In the genomic region with DNA sequence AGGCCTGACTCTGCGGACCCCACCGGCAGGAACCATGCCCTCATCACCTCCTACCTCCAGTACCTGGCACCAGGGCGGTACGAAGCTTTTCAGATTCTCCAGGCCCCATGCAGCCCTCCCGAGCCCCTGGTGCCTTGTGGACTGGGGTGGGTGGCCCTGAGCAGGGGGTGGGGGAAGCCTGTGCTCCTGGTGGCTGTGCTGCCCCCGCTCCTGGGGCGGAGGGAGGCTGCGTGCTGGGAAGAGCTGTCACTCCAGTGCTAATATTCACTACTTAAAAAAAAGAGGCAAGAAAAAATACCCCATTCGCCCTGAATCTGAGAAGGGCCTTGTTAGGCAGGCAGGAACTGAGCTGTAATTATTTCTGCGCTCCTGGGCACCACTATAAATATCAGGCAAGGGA, we compare ENCODE assay signal across 27 cellular contexts.
"Had no signal": no experiment of that assay in that cellular context is flagged by ENCODE, and none has a peak within 500 bp of the region (broad histone marks: within the 10 kb centered on the region; RNA-seq: fewer than 3 reads in every experiment).

No MANE protein-coding gene starts in this region.

- H3K4me2 ChIP-seq: hepatocyte had no signal

- H3K79me2 ChIP-seq: hepatocyte had no signal

- H3K9me3 ChIP-seq: colonic mucosa, esophagus squamous epithelium, gastrocnemius medialis, heart left ventricle, left lung, lower lobe of right lung had no signal

- H3K4me1 ChIP-seq: colonic mucosa, gastrocnemius medialis, lower lobe of right lung had no signal

- H2AFZ ChIP-seq: hepatocyte had no signal

- H3K4me3 Mint-ChIP-seq: dendritic cell treated with granulocyte-macrophage colony-stimulating factor and Interleukin-4, amounts not matched to agents 40 ng/mL and 50 ng/mL, for 4 days; effector memory CD8-positive, alpha-beta T cell; endodermal cell; immature natural killer cell; mesothelial cell of epicardium had no signal

- H3K36me3 ChIP-seq: colonic mucosa, esophagus squamous epithelium, gastrocnemius medialis, heart left ventricle, left lung, lower lobe of right lung had no signal

- ATAC-seq: effector memory CD8-positive, alpha-beta T cell; esophagus mucosa; gastrocnemius medialis; heart left ventricle; left lung; left ventricle myocardium superior; lower lobe of right lung had no signal

- DNase-seq: colonic mucosa; cortex of kidney; effector CD8-positive, alpha-beta T cell; effector memory CD8-positive, alpha-beta T cell; endodermal cell; erythroblast; esophagus squamous epithelium; foreskin fibroblast; foreskin melanocyte; gastrocnemius medialis; glutamatergic neuron; heart left ventricle; hypothalamus; immature natural killer cell; islet precursor cell; kidney; kidney glomerular epithelial cell; left ventricle myocardium superior; lower lobe of right lung; mesenchymal stem cell had no signal

- H3K27ac Mint-ChIP-seq: dendritic cell treated with granulocyte-macrophage colony-stimulating factor and Interleukin-4, amounts not matched to agents 40 ng/mL and 50 ng/mL, for 4 days; effector memory CD8-positive, alpha-beta T cell; endodermal cell; immature natural killer cell; mesothelial cell of epicardium had no signal

- H3K27ac ChIP-seq: colonic mucosa, epithelial cell of prostate, esophagus squamous epithelium, gastrocnemius medialis, heart left ventricle, hepatocyte, left lung, lower lobe of right lung had no signal

- FAIRE-seq: endometrium, kidney had no signal

- H3K4me1 Mint-ChIP-seq: immature natural killer cell had no signal

- H3K9me3 Mint-ChIP-seq: dendritic cell treated with granulocyte-macrophage colony-stimulating factor and Interleukin-4, amounts not matched to agents 40 ng/mL and 50 ng/mL, for 4 days; effector memory CD8-positive, alpha-beta T cell; endodermal cell; immature natural killer cell; mesothelial cell of epicardium had no signal

- H3K4me3 ChIP-seq: colonic mucosa, esophagus squamous epithelium, gastrocnemius medialis, heart left ventricle, hepatocyte, left lung, lower lobe of right lung had no signal

- H3K36me3 Mint-ChIP-seq: immature natural killer cell, mesothelial cell of epicardium had no signal
